ENCODE assay signal across 8 cellular contexts in the genomic region with DNA sequence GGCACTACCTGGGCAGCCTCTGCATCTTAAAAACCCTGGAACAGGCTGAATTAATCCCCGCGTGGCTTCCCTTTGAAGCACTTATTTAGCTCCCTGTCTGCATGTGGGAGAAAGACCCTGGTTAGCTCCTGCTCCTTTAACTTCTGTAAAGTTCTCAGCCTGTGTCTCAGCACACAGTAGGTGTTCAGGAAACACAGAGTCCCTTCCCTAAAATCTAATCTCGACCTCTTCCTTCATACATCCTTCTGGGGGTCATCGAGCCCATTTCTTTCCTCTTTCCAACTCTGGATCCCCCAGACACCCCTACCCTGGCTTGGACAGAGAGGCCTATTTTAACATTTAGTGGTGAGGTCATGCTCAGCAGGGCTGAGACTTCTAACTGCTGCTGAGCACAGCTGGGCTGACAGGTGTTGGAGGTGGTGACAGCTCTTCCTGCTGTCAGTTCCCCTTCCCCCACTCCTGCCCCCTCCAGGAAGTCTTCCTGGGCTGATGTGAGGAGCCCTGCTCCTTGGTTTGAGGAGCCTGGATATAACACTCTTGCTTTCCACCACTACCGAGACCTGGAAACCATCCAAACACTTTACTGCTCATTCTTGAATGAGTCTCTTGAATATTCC. TPM values are rescaled to one million over a fixed set of nuclear protein-coding genes. Genes with fewer than 3 reads are reported as not detected.
DNase-seq lines count a peak whose midpoint lies in the region; ATAC-seq lines count a peak whose summit lies in the region.
"Had no signal": no experiment of that assay in that cellular context is flagged by ENCODE, and none has a peak within 500 bp of the region (broad histone marks: within the 10 kb centered on the region; RNA-seq: fewer than 3 reads in every experiment).

No MANE protein-coding gene starts in this region.

- no peak overlapping the region for H3K4me3 ChIP-seq in H7 (ENCODE audit: insufficient read depth, low read depth, low read length)
- peak overlapping the region; percentile 9 for H3K4me3 ChIP-seq in naive thymus-derived CD4-positive, alpha-beta T cell (ENCODE audit: low read length)

- H3K27ac Mint-ChIP-seq in T-cell: peak overlapping the region; percentile 95 to 99
- H3K27ac Mint-ChIP-seq in naive thymus-derived CD4-positive, alpha-beta T cell: peak overlapping the region; percentile 19 to 96 (median 72)

- H3K9me3 ChIP-seq in naive thymus-derived CD4-positive, alpha-beta T cell (ENCODE audit: control insufficient read depth in 2 of 3, low read length in 3 of 3): no peaks in the 10 kb centered on the region

- ATAC-seq in T-cell (replicated peaks in 1 of 4): no peak
- ATAC-seq in naive thymus-derived CD4-positive, alpha-beta T cell: no peak
- ATAC-seq in HG02840 (IDR thresholded peaks at IDR 0.05; ENCODE audit: low FRiP score, unreplicated experiment): no peak

- peaks cover 54 to 80% (median 68%) of the 10 kb centered on the region in 3 donors for H3K4me1 Mint-ChIP-seq in T-cell
- peaks cover 39 to 81% (median 68%) of the 10 kb centered on the region in 7 donors for H3K4me1 Mint-ChIP-seq in naive thymus-derived CD4-positive, alpha-beta T cell

- CTCF ChIA-PET in T-cell (lab: Charles Lee): interaction anchor here in 1 of 2 donors (0.8 to 6.6 kb wide), 3 partner anchors 14 to 112 kb away, joined by 3 to 52 read pairs (median 6); no protein-coding TSS in a partner anchor
- CTCF ChIA-PET in naive thymus-derived CD4-positive, alpha-beta T cell (lab: Charles Lee): interaction anchor here (0.6 to 2.5 kb wide), 6 partner anchors 10 to 246 kb away, joined by 3 to 23 read pairs (median 4); no protein-coding TSS in a partner anchor

- H3K36me3 Mint-ChIP-seq in T-cell: no peaks in the 10 kb centered on the region
- peaks cover 0 to 33% (median 0%) of the 10 kb centered on the region in 5 donors for H3K36me3 Mint-ChIP-seq in naive thymus-derived CD4-positive, alpha-beta T cell

- no peaks in the 10 kb centered on the region for H3K9me3 Mint-ChIP-seq in T-cell
- H3K9me3 Mint-ChIP-seq in naive thymus-derived CD4-positive, alpha-beta T cell: no peaks in the 10 kb centered on the region

- no peaks in the 10 kb centered on the region for H3K36me3 ChIP-seq in H7 (replicated peaks; ENCODE audit: control insufficient read depth, insufficient read depth, low read length)
- no peaks in the 10 kb centered on the region for H3K36me3 ChIP-seq in naive thymus-derived CD4-positive, alpha-beta T cell (ENCODE audit: control insufficient read depth in 2 of 3, insufficient read depth in 3 of 3, low read length in 3 of 3)

- peaks cover 14% of the 10 kb centered on the region for H3K27me3 ChIP-seq in H7 (ENCODE audit: control insufficient read depth, insufficient read depth, low read length)
- no peaks in the 10 kb centered on the region for H3K27me3 ChIP-seq in naive thymus-derived CD4-positive, alpha-beta T cell (ENCODE audit: control insufficient read depth in 2 of 2, insufficient read depth in 2 of 2, low read length in 2 of 2)

- no peak overlapping the region for H3K27ac ChIP-seq in naive thymus-derived CD4-positive, alpha-beta T cell (ENCODE audit: low read depth, low read length)

- no peaks in the 10 kb centered on the region for H3K27me3 Mint-ChIP-seq in T-cell
- H3K27me3 Mint-ChIP-seq in naive thymus-derived CD4-positive, alpha-beta T cell: no peaks in the 10 kb centered on the region

- peak overlapping the region; percentile 52 to 90 (median 67) for H3K4me3 Mint-ChIP-seq in T-cell
- peak overlapping the region; percentile 57 to 96 (median 70) for H3K4me3 Mint-ChIP-seq in naive thymus-derived CD4-positive, alpha-beta T cell

- H3K4me1 ChIP-seq in naive thymus-derived CD4-positive, alpha-beta T cell (ENCODE audit: control insufficient read depth in 2 of 2, insufficient read depth in 2 of 2, low read length in 2 of 2): peaks cover 67% of the 10 kb centered on the region in 2 donors

- intact Hi-C loops in naive thymus-derived CD4-positive, alpha-beta T cell (cut with micrococcal nuclease): no loop called here

- DNase-seq in GF-D8 (lab: John Stamatoyannopoulos, UW) (peak; percentile 2), H7 (peak; percentile 37), T-cell (peak in 2 of 34 experiments; percentile 23 to 28), NOMO-1 treated with dmso at 0.1 percent for 144 hours (lab: John Stamatoyannopoulos, UW; ENCODE audit: unreplicated experiment) (no peak), HuH-7.5 (ENCODE audit: low spot score) (no peak)
- DNase-seq in naive thymus-derived CD4-positive, alpha-beta T cell: no peak
- DNase-seq: Kasumi-1 had no signal

- POLR2A ChIA-PET in T-cell (lab: Charles Lee): no interaction called here
- POLR2A ChIA-PET in naive thymus-derived CD4-positive, alpha-beta T cell (lab: Charles Lee): interaction anchor here (0.8 to 1.5 kb wide), 5 partner anchors 10 to 181 kb away, joined by 3 to 4 read pairs (median 3); a partner anchor contains a TSS

RNA-seq across cellular contexts. Expression of a gene that starts 5.4 kb away (rescaled TPM):
- total RNA-seq in H7 (2014; rRNA removed; shearing (Covaris generic)): 7.8 and 9.9 TPM in 2 replicates
- 1 to 10 TPM; 1.7 to 3.1 (median 2.5) TPM for total RNA-seq in T-cell
- 10 to 100 TPM in 1 of 5 experiments, 1 to 10 TPM in 1, under 1 TPM in 2, not detected in 1; 0.14 to 65.7 (median 2.5) TPM for total RNA-seq in naive thymus-derived CD4-positive, alpha-beta T cell
- polyA plus RNA-seq in naive thymus-derived CD4-positive, alpha-beta T cell: not detected

RNA-seq across cellular contexts. Expression of a gene that starts 33.6 kb away (rescaled TPM):
- 149 and 160 TPM in 2 replicates for total RNA-seq in H7 (2014; rRNA removed; shearing (Covaris generic))
- total RNA-seq in T-cell: 10 to 100 TPM; 20.7 to 99.7 (median 81.3) TPM
- 10 to 100 TPM; 14.8 to 89.4 (median 34.1) TPM for total RNA-seq in naive thymus-derived CD4-positive, alpha-beta T cell
- polyA plus RNA-seq in naive thymus-derived CD4-positive, alpha-beta T cell: 10 to 100 TPM; 13.0 to 28.3 TPM

RNA-seq across cellular contexts. Expression of a gene that starts 41.7 kb away (rescaled TPM):
- 95.1 and 107 TPM in 2 replicates for total RNA-seq in H7 (2014; rRNA removed; shearing (Covaris generic))
- 1 to 10 TPM; 1.2 to 2.8 (median 2.1) TPM for total RNA-seq in T-cell
- total RNA-seq in naive thymus-derived CD4-positive, alpha-beta T cell: 1 to 10 TPM in 4 of 5 experiments, under 1 TPM in 1; 0.12 to 8.8 (median 1.7) TPM
- polyA plus RNA-seq in naive thymus-derived CD4-positive, alpha-beta T cell: under 1 TPM; 0.26 to 0.47 TPM

Comparison
In these comparisons a context has a peak if more than half of its experiments do, and no peak if none do; other contexts are left out.
1. DNase-seq: peak in GF-D8 (single experiment) and H7 (single experiment); none in naive thymus-derived CD4-positive, alpha-beta T cell (0 of 9), NOMO-1 treated with dmso at 0.1 percent for 144 hours (single experiment) and HuH-7.5 (single experiment).